In genomic region chr10:124093076-124093773, GRCh38 we compare ENCODE assay signal across 8 cellular contexts. TPM values are rescaled to one million over a fixed set of nuclear protein-coding genes. Genes with fewer than 3 reads are reported as not detected.
DNase-seq lines count a peak whose midpoint lies in the region; ATAC-seq and TF ChIP-seq lines count a peak whose summit lies in the region.

CHST15 (minus strand) TSS chr10:124093598; CDS start chr10:124046212, 47,386 bp downstream.

- WGBS in body of pancreas, 2 donors: 1 to 2% methylated on average over 26 to 63 of the region's 79 CpGs
- 1% methylated on average over 79 of the region's 79 CpGs for WGBS in sigmoid colon, 2 donors

- no peak for TF ChIP-seq CTCF in body of pancreas (IDR thresholded peaks at IDR 0.05)
- no peak for TF ChIP-seq CTCF in sigmoid colon (IDR thresholded peaks at IDR 0.05)

- TF ChIP-seq EP300 in Ishikawa (IDR thresholded peaks at IDR 0.05; ENCODE audit: borderline replicate concordance) (peak; percentile 70), sigmoid colon (IDR thresholded peaks at IDR 0.05) (no peak)

- ATAC-seq in body of pancreas: peak; percentile 56
- no peak for ATAC-seq in HG03565 (IDR thresholded peaks at IDR 0.05; ENCODE audit: unreplicated experiment)

- no peaks in the 10 kb centered on the region for H3K36me3 Mint-ChIP-seq in T-helper 2 cell treated with Interferon-gamma antibody and Interleukin-4, amounts not matched to agents 5 μg/mL and 100 μg/mL, for 36 hours (ENCODE audit: low read depth)
- H3K36me3 Mint-ChIP-seq in immature natural killer cell: peaks cover 0 to 4% (median 3%) of the 10 kb centered on the region in 3 donors

- H3K4me1 ChIP-seq in body of pancreas: peaks cover 49% of the 10 kb centered on the region
- H3K4me1 ChIP-seq in sigmoid colon: peaks cover 0 to 59% (median 53%) of the 10 kb centered on the region in 4 donors

- H3K9me3 ChIP-seq in body of pancreas (peaks cover 0 to 5% (median 0%) of the 10 kb centered on the region in 3 donors), sigmoid colon (no peaks in the 10 kb centered on the region)

- no peak for TF ChIP-seq RAD21 in Ishikawa (IDR thresholded peaks at IDR 0.05; ENCODE audit: low read depth)

- DNase-seq in T-helper 2 cell treated with Interferon-gamma antibody and Interleukin-4, amounts not matched to agents 5 μg/mL and 100 μg/mL, for 36 hours (ENCODE audit: low spot score): no peak
- DNase-seq in T-helper 2 cell (no peak), body of pancreas (peak; percentile 53 to 64 (median 58)), iPS-NIHi11 (ENCODE audit: low spot score) (peak; percentile 79), sigmoid colon (peak; percentile 89), immature natural killer cell (no peak)

- H3K27me3 ChIP-seq in body of pancreas (peaks cover 0 to 5% of the 10 kb centered on the region in 2 donors), sigmoid colon (no peaks in the 10 kb centered on the region)

- H3K4me3 ChIP-seq in body of pancreas (peak within 1 kb of the TSS; percentile 6 to 16), sigmoid colon (peak within 1 kb of the TSS; percentile 59 to 73 (median 66))

- peaks cover 62% of the 10 kb centered on the region for H3K27me3 Mint-ChIP-seq in T-helper 2 cell treated with Interferon-gamma antibody and Interleukin-4, amounts not matched to agents 5 μg/mL and 100 μg/mL, for 36 hours (ENCODE audit: low read depth)
- H3K27me3 Mint-ChIP-seq in immature natural killer cell (ENCODE audit: low read depth in 3 of 3): peaks cover 3 to 24% (median 6%) of the 10 kb centered on the region in 3 donors

- H3K36me3 ChIP-seq in body of pancreas (replicated peaks in 1 of 2; ENCODE audit: insufficient read depth in 1 of 2, low read depth in 2 of 2) (no peaks in the 10 kb centered on the region), sigmoid colon (no peaks in the 10 kb centered on the region)

- no peak within 1 kb of the TSS for H3K27ac Mint-ChIP-seq in T-helper 2 cell treated with Interferon-gamma antibody and Interleukin-4, amounts not matched to agents 5 μg/mL and 100 μg/mL, for 36 hours
- H3K27ac Mint-ChIP-seq in immature natural killer cell: no peak within 1 kb of the TSS

- H3K27ac ChIP-seq in body of pancreas (peak within 1 kb of the TSS; percentile 53 to 90 (median 86)), sigmoid colon (peak within 1 kb of the TSS; percentile 90 to 93 (median 91))

- peak within 1 kb of the TSS; percentile 12 for H3K4me3 Mint-ChIP-seq in T-helper 2 cell treated with Interferon-gamma antibody and Interleukin-4, amounts not matched to agents 5 μg/mL and 100 μg/mL, for 36 hours
- H3K4me3 Mint-ChIP-seq in immature natural killer cell: peak within 1 kb of the TSS in 1 of 5 donors; percentile 30

- intact Hi-C loops in body of pancreas (cut with DNase I) (no loop called here), sigmoid colon (cut with DNase I) (loop anchor here (2.0 to 5.0 kb wide), 3 partner anchors 84 to 296 kb away; no protein-coding TSS in a partner anchor)

- TF ChIP-seq POLR2A in body of pancreas (IDR thresholded peaks at IDR 0.05) (peak; percentile 67 to 83 (median 77)), sigmoid colon (IDR thresholded peaks at IDR 0.05) (peak; percentile 47 to 76)

- H3K4me1 Mint-ChIP-seq in T-helper 2 cell treated with Interferon-gamma antibody and Interleukin-4, amounts not matched to agents 5 μg/mL and 100 μg/mL, for 36 hours (ENCODE audit: low read depth): no peaks in the 10 kb centered on the region
- H3K4me1 Mint-ChIP-seq in immature natural killer cell: peaks cover 0 to 2% of the 10 kb centered on the region in 2 donors

- no peaks in the 10 kb centered on the region for H3K9me3 Mint-ChIP-seq in T-helper 2 cell treated with Interferon-gamma antibody and Interleukin-4, amounts not matched to agents 5 μg/mL and 100 μg/mL, for 36 hours
- H3K9me3 Mint-ChIP-seq in immature natural killer cell: peaks cover 0 to 3% (median 0%) of the 10 kb centered on the region in 6 donors

TF ChIP-seq in Ishikawa, 13 proteins besides CTCF, POLR2A, EP300 and RAD21:
- TF ChIP-seq YY1 (IDR thresholded peaks at IDR 0.05; ENCODE audit: low read depth) (peak; percentile 59; the same call in 1 of the 2 replicates), TAF1 (IDR thresholded peaks at IDR 0.05; ENCODE audit: low read depth) (peak; percentile 60; the same call in 1 of the 2 replicates), USF1 (IDR thresholded peaks at IDR 0.05) (no peak), TEAD4 (IDR thresholded peaks at IDR 0.05) (peak; percentile 90), TCF12 (IDR thresholded peaks at IDR 0.05; ENCODE audit: low read depth) (peak; percentile 78), ZBTB7A (IDR thresholded peaks at IDR 0.05; ENCODE audit: low read depth) (peak; percentile 92; the same call in 1 of the 2 replicates), REST (IDR thresholded peaks at IDR 0.05; ENCODE audit: low read depth) (0 out of 2 replicates have a peak, but pooled peaks have one; percentile 5), FOXM1 (IDR thresholded peaks at IDR 0.05; ENCODE audit: borderline replicate concordance, low read depth) (peak; percentile 34; the same call in 1 of the 2 replicates), MAX (IDR thresholded peaks at IDR 0.05) (peak; percentile 59), CEBPB (IDR thresholded peaks at IDR 0.05) (no peak), NFIC (IDR thresholded peaks at IDR 0.05) (peak; percentile 40; the same call in 1 of the 2 replicates), CREB1 (IDR thresholded peaks at IDR 0.05; ENCODE audit: low read depth) (peak; percentile 49; the same call in 1 of the 2 replicates), EGR1 (IDR thresholded peaks at IDR 0.05) (no peak)

RNA-seq across cellular contexts. Expression of gene CHST15, which starts in this region (rescaled TPM):
- 10 to 100 TPM; 18.5 to 21.5 TPM for total RNA-seq in body of pancreas
- 10 to 100 TPM; 29.9 to 57.9 (median 43.8) TPM for total RNA-seq in sigmoid colon
- polyA plus RNA-seq in sigmoid colon: 1 to 10 TPM; 2.4 to 8.7 (median 3.5) TPM
- polyA plus RNA-seq in immature natural killer cell: under 1 TPM; 0.07 to 0.20 (median 0.08) TPM

Comparison
In these comparisons a context has a peak if more than half of its experiments do, and no peak if none do; other contexts are left out.
1. DNase-seq: peak in body of pancreas (4 of 4), iPS-NIHi11 (single experiment) and sigmoid colon (single experiment); none in T-helper 2 cell treated with Interferon-gamma antibody and Interleukin-4, amounts not matched to agents 5 μg/mL and 100 μg/mL, for 36 hours (single experiment), T-helper 2 cell (0 of 5) and immature natural killer cell (0 of 3).